ENCODE assay signal across 8 cellular contexts in genomic region chr1:223714849-223715709, GRCh38.
A peak's percentile ranks its signal among the peaks of the same experiment; 100 is the strongest.
DNase-seq lines count a peak whose midpoint lies in the region; FAIRE-seq and TF ChIP-seq lines count a peak whose summit lies in the region.

No MANE protein-coding gene starts in this region.

- peaks cover 20 to 25% of the 10 kb centered on the region in 2 donors for H3K36me3 ChIP-seq in mucosa of rectum (ENCODE audit: control insufficient read depth in 2 of 2, insufficient read depth in 2 of 2, low read length in 2 of 2)

- H3K27ac ChIP-seq in mucosa of rectum (ENCODE audit: low read depth in 2 of 2, low read length in 2 of 2): peak overlapping the region; percentile 50 to 59

- no peaks in the 10 kb centered on the region for H3K27me3 ChIP-seq in mucosa of rectum (ENCODE audit: control insufficient read depth in 2 of 2, insufficient read depth in 2 of 2, low read length in 2 of 2)

- no peak for TF ChIP-seq CTCF in D721Med (IDR thresholded peaks at IDR 0.05; ENCODE audit: insufficient read depth, missing control alignments)

- H3K9me3 ChIP-seq in mucosa of rectum (ENCODE audit: control insufficient read depth in 2 of 2, low read length in 2 of 2): no peaks in the 10 kb centered on the region

- peak overlapping the region; percentile 53 to 94 for H3K4me3 ChIP-seq in mucosa of rectum (ENCODE audit: low read length in 2 of 2)

- no peak for FAIRE-seq in D721Med (lab: Jason Lieb, UNC)

- H3K9ac ChIP-seq in mucosa of rectum (ENCODE audit: low read depth in 1 of 2, low read length in 2 of 2): peak overlapping the region; percentile 92 to 99

- H3K4me1 ChIP-seq in mucosa of rectum (ENCODE audit: control insufficient read depth in 2 of 2, insufficient read depth in 2 of 2, low read length in 2 of 2): peaks cover 70 to 73% of the 10 kb centered on the region in 2 donors

- DNase-seq in EH (ENCODE audit: low read depth) (peak; percentile 90), MV-4-11 (lab: John Stamatoyannopoulos, UW) (peak; percentile 97), astrocyte of the hippocampus (ENCODE audit: low read depth, low spot score) (peak; percentile 67), ecto neural progenitor cell (ENCODE audit: low spot score) (no peak), amygdala (lab: John Stamatoyannopoulos, UW) (no peak), D721Med (ENCODE audit: insufficient read length, low spot score) (no peak)
- no peak for DNase-seq in activated CD8-positive, alpha-beta memory T cell treated with anti-CD3 and anti-CD28 coated beads, Interleukin-2, amount 50 U/mL, for 4 hours

Comparison
In these comparisons a context has a peak if more than half of its experiments do, and no peak if none do; other contexts are left out.
1. DNase-seq: peak in EH (single experiment), MV-4-11 (single experiment) and astrocyte of the hippocampus (single experiment); none in ecto neural progenitor cell (single experiment), amygdala (0 of 56), D721Med (single experiment) and activated CD8-positive, alpha-beta memory T cell treated with anti-CD3 and anti-CD28 coated beads, Interleukin-2, amount 50 U/mL, for 4 hours (single experiment).